In the genomic region with DNA sequence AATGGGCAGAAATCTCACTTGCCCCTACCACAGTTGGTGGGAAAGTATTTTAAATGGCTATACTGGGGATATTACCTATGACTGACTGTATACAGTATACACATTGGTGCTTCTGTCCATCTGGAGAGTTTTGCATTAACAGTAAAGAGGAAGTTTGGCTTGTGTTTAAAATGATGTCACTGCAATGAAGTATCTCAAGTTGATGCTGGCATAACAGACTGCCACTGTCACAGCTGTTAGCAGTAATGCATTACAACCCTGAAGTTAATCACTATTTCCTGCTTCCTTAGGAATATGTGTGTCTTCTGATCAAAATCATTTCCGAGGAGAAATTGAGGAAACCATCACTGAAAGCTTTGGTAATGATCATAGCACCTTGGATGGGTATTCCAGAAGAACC, we compare ENCODE assay signal across 15 cellular contexts. TPM values are rescaled to one million over a fixed set of nuclear protein-coding genes. Genes with fewer than 3 reads are reported as not detected.
DNase-seq lines count a peak whose midpoint lies in the region; ATAC-seq and TF ChIP-seq lines count a peak whose summit lies in the region.
"Had no signal": no experiment of that assay in that cellular context is flagged by ENCODE, and none has a peak within 500 bp of the region (broad histone marks: within the 10 kb centered on the region; RNA-seq: fewer than 3 reads in every experiment).

No MANE protein-coding gene starts in this region.

- 0% methylated on average over 1 of the region's 1 CpG for WGBS in SK-N-SH (ENCODE audit: low lambda C conversion rate)

- H3K4me2 ChIP-seq in SK-N-SH, result peak overlapping the region; percentile 83

- H3K27ac ChIP-seq in 22Rv1 (peak overlapping the region; percentile 46), SK-N-SH (ENCODE audit: low read depth in 2 of 2, low read length in 1 of 2) (peak overlapping the region; percentile 95)
- H3K27ac ChIP-seq: uterus had no signal

- H3K4me3 ChIP-seq in SK-N-SH (ENCODE audit: low read depth in 2 of 2, low read length in 1 of 2) (peak overlapping the region; percentile 95 to 99), foreskin fibroblast (ENCODE audit: low read depth in 1 of 2, low read length in 2 of 2) (peak overlapping the region; percentile 71 to 97)
- H3K4me3 ChIP-seq: uterus had no signal

- peaks cover 59% of the 10 kb centered on the region for H3F3A ChIP-seq in SK-N-SH (replicated peaks; ENCODE audit: insufficient read depth)

- no peak for TF ChIP-seq EP300 in SK-N-SH (IDR thresholded peaks at IDR 0.05; ENCODE audit: borderline replicate concordance in 1 of 2, low read depth in 1 of 2, low read length in 1 of 2)

- ATAC-seq in GM19397 (IDR thresholded peaks at IDR 0.05; ENCODE audit: unreplicated experiment) (no peak), GM19351 (IDR thresholded peaks at IDR 0.05; ENCODE audit: unreplicated experiment) (no peak), HG03097 (IDR thresholded peaks at IDR 0.05; ENCODE audit: low FRiP score, unreplicated experiment) (no peak)
- ATAC-seq: stimulated activated effector memory CD8-positive, alpha-beta T cell treated with anti-CD3 and anti-CD28 coated beads, Interleukin-12 subunit alpha, Interleukin-12 subunit beta, amount 100 ng/mL, for 72 hours had no signal

- no peak for TF ChIP-seq RAD21 in SK-N-SH (IDR thresholded peaks at IDR 0.05; ENCODE audit: low read length)

- CTCF ChIA-PET in SK-N-SH (lab: Yijun Ruan, JAX), result interaction anchor here (1.1 to 12.8 kb wide), 6 partner anchors 8 to 464 kb away, joined by 4 to 185 read pairs (median 9); no protein-coding TSS in a partner anchor

- no peaks in the 10 kb centered on the region for H3K9me2 ChIP-seq in SK-N-SH

- no peaks in the 10 kb centered on the region for H3K27me3 ChIP-seq in SK-N-SH (ENCODE audit: insufficient read depth)

- H3K4me1 ChIP-seq in SK-N-SH (ENCODE audit: control insufficient read depth in 1 of 2, insufficient read depth in 2 of 2, low read depth in 1 of 2, low read length in 1 of 2), result peaks cover 6 to 10% of the 10 kb centered on the region in 2 experiments; a peak in 2 of 4 replicates

- TF ChIP-seq CTCF in 22Rv1 (IDR thresholded peaks at IDR 0.05), result no peak
- no peak for TF ChIP-seq CTCF in SK-N-SH (IDR thresholded peaks at IDR 0.05)
- TF ChIP-seq CTCF in foreskin fibroblast (IDR thresholded peaks at IDR 0.05; ENCODE audit: low read depth, low read length), result no peak

- peaks cover 48% of the 10 kb centered on the region for H3K79me2 ChIP-seq in SK-N-SH (ENCODE audit: insufficient read depth)

- H3K9me3 ChIP-seq in SK-N-SH, result no peaks in the 10 kb centered on the region
- H3K9me3 ChIP-seq: uterus had no signal

- DNase-seq in EH (ENCODE audit: low read depth), result peak; percentile 60
- no peak for DNase-seq in SK-N-SH
- DNase-seq in foreskin fibroblast, result peak in 1 of 2 donors; percentile 47
- no peak for DNase-seq in OCI-M1 (lab: John Stamatoyannopoulos, UW)
- DNase-seq: AML-193; caudate nucleus; NCI-H1105; NCI-H446; stimulated activated CD4-positive, alpha-beta T cell treated with anti-CD3 and anti-CD28 coated beads, Interleukin-2, amount 100 ng/mL, for 48 hours; uterus had no signal

- H3K9ac ChIP-seq in SK-N-SH, result peak overlapping the region; percentile 89

- no peaks in the 10 kb centered on the region for H4K20me1 ChIP-seq in SK-N-SH (ENCODE audit: insufficient read depth)

- POLR2A ChIA-PET in SK-N-SH (lab: Yijun Ruan, JAX), result no interaction called here

- peaks cover 12 to 19% of the 10 kb centered on the region in 2 experiments for H3K36me3 ChIP-seq in SK-N-SH (replicated peaks in 1 of 2; ENCODE audit: control insufficient read depth in 1 of 2, insufficient read depth in 2 of 2, low read length in 1 of 2)
- H3K36me3 ChIP-seq: uterus had no signal

- no peak overlapping the region for H2AFZ ChIP-seq in SK-N-SH (ENCODE audit: low read depth)

TF ChIP-seq in SK-N-SH, 30 proteins besides CTCF, POLR2A, EP300 and RAD21:
- TF ChIP-seq POLR2AphosphoS5 (IDR thresholded peaks at IDR 0.05; ENCODE audit: low read depth, low read length), result 0 out of 2 replicates have a peak, but pooled peaks have one; percentile 25
- TF ChIP-seq, protein P1, sequence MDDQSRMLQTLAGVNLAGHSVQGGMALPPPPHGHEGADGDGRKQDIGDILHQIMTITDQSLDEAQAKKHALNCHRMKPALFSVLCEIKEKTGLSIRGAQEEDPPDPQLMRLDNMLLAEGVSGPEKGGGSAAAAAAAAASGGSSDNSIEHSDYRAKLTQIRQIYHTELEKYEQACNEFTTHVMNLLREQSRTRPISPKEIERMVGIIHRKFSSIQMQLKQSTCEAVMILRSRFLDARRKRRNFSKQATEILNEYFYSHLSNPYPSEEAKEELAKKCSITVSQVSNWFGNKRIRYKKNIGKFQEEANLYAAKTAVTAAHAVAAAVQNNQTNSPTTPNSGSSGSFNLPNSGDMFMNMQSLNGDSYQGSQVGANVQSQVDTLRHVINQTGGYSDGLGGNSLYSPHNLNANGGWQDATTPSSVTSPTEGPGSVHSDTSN (IDR thresholded peaks at IDR 0.05), result peak; percentile 48; the same call in 1 of the 2 replicates
- TF ChIP-seq, protein P2, sequence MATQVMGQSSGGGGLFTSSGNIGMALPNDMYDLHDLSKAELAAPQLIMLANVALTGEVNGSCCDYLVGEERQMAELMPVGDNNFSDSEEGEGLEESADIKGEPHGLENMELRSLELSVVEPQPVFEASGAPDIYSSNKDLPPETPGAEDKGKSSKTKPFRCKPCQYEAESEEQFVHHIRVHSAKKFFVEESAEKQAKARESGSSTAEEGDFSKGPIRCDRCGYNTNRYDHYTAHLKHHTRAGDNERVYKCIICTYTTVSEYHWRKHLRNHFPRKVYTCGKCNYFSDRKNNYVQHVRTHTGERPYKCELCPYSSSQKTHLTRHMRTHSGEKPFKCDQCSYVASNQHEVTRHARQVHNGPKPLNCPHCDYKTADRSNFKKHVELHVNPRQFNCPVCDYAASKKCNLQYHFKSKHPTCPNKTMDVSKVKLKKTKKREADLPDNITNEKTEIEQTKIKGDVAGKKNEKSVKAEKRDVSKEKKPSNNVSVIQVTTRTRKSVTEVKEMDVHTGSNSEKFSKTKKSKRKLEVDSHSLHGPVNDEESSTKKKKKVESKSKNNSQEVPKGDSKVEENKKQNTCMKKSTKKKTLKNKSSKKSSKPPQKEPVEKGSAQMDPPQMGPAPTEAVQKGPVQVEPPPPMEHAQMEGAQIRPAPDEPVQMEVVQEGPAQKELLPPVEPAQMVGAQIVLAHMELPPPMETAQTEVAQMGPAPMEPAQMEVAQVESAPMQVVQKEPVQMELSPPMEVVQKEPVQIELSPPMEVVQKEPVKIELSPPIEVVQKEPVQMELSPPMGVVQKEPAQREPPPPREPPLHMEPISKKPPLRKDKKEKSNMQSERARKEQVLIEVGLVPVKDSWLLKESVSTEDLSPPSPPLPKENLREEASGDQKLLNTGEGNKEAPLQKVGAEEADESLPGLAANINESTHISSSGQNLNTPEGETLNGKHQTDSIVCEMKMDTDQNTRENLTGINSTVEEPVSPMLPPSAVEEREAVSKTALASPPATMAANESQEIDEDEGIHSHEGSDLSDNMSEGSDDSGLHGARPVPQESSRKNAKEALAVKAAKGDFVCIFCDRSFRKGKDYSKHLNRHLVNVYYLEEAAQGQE (IDR thresholded peaks at IDR 0.05; ENCODE audit: low read depth, low read length), result no peak
TF ChIP-seq in SK-N-SH: peak in this region for 2.

RNA-seq across cellular contexts. Expression of a gene that starts 1.9 kb away (rescaled TPM):
- polyA plus RNA-seq in SK-N-SH (2012; rRNA removed), result 225 and 372 TPM in 2 replicates
- polyA plus RNA-seq in SK-N-SH (2012; cell fraction: cytosol; rRNA removed), result 315 and 346 TPM in 2 replicates
- polyA plus RNA-seq in SK-N-SH (2012; cell fraction: nucleus; rRNA removed), result 438 and 447 TPM in 2 replicates
